Comparison of ENCODE assay signal across 9 cellular contexts in genomic region chr1:52614671-52615070, GRCh38. TPM values are rescaled to one million over a fixed set of nuclear protein-coding genes. Genes with fewer than 3 reads are reported as not detected.
"Had no signal": no experiment of that assay in that cellular context is flagged by ENCODE, and none has a peak within 500 bp of the region (broad histone marks: within the 10 kb centered on the region; RNA-seq: fewer than 3 reads in every experiment).

No MANE protein-coding gene starts in this region.

- H3K4me3 Mint-ChIP-seq: IgD-negative memory B cell had no signal

- DNase-seq: IMR-90, KBM-7, KG1 had no signal

- H3K27ac ChIP-seq: HL-60 had no signal

- FAIRE-seq: HepG2, HTR-8/SVneo had no signal

- H3K27me3 Mint-ChIP-seq: IgD-negative memory B cell had no signal

- ATAC-seq: HepG2 had no signal

RNA-seq across cellular contexts. Expression of gene GPX7, which starts 12.5 kb away (rescaled TPM):
- total RNA-seq: HT-29, HT1080 had no signal

RNA-seq across cellular contexts. Expression of gene SHISAL2A, which starts 18.3 kb away (rescaled TPM):
- total RNA-seq: HepG2, HT-29, HT1080, IMR-90 had no signal
- polyA plus RNA-seq: HepG2, IMR-90 had no signal
